15 cellular contexts compared by ENCODE assay signal in the genomic region with DNA sequence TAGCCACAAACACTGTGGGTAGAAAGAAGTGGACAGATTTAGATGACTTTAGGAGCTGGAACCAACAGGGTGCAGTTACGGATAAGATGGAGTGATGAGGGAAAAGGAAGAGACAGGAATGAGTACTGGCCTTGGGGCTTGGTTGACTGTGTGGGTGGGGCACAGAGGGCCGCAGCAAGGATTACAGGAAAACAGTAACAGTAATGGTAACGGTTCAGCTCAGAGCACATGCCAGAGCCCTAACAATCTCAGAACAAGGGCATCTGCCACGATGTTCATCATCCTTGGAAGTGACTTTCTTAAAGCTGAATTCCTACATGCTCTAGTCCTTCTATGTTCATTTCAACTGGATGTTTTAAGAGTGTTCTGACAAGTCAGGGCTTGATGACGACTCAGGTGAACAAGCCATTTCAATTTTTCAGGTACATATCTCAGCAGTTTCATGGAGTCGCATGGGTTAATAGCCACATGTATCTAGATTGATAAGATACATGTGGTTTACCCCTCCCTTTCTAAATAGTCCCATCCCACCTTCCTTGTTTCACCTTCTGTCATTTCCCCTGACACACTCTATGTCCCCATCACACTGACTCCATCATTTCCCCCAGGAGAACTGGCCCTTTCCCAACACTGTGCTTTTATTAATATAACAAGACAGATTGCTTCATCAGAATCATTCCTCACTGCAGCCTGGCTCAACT.
DNase-seq lines count a peak whose midpoint lies in the region; ATAC-seq and TF ChIP-seq lines count a peak whose summit lies in the region.
"Had no signal": no experiment of that assay in that cellular context is flagged by ENCODE, and none has a peak within 500 bp of the region (broad histone marks: within the 10 kb centered on the region; RNA-seq: fewer than 3 reads in every experiment).

No MANE protein-coding gene starts in this region.

- DNase-seq in CD4-positive, alpha-beta T cell, result no peak
- DNase-seq in H9 (no peak), cerebellar cortex (ENCODE audit: low spot score) (peak; percentile 73), naive B cell (no peak), NCI-H1436 treated with DMSO at 0.1 percent for 48 hours (lab: John Stamatoyannopoulos, UW) (no peak), left colon (no peak), cerebellar nuclear complex (lab: John Stamatoyannopoulos, UW) (no peak)
- no peak for DNase-seq in effector memory CD8-positive, alpha-beta T cell
- DNase-seq: activated T-cell treated with anti-CD3 and anti-CD28 coated beads, Interleukin-2, amount 50 U/mL, for 4 hours; DMS79 treated with DMSO at 0.1 percent for 48 hours; kidney; NCI-H1930; NCI-H69; thyroid gland had no signal

- H3K9me3 Mint-ChIP-seq in CD4-positive, alpha-beta T cell, result no peaks in the 10 kb centered on the region
- H3K9me3 Mint-ChIP-seq in H9 (no peaks in the 10 kb centered on the region), naive B cell (no peaks in the 10 kb centered on the region)
- H3K9me3 Mint-ChIP-seq in effector memory CD8-positive, alpha-beta T cell, result no peaks in the 10 kb centered on the region
- H3K9me3 Mint-ChIP-seq: activated T-cell treated with anti-CD3 and anti-CD28 coated beads, Interleukin-2, amount 50 U/mL, for 4 hours had no signal

- H3K4ac ChIP-seq in H9 (ENCODE audit: low read depth, low read length), result no peak overlapping the region

- H3T11ph ChIP-seq in H9 (ENCODE audit: low read length), result no peak overlapping the region

- no peaks in the 10 kb centered on the region for H4K20me1 ChIP-seq in H9 (ENCODE audit: control insufficient read depth, insufficient read depth, insufficient read length)
- H4K20me1 ChIP-seq: BLaER1 treated with 17β-estradiol and CSF1 and Interleukin-3, amounts not matched to agents 10 nM and 100 nM had no signal

- no peak overlapping the region for H4K8ac ChIP-seq in H9 (replicated peaks; ENCODE audit: insufficient read length, low read depth, low read length)

- no peaks in the 10 kb centered on the region for H3K79me1 ChIP-seq in H9 (ENCODE audit: insufficient read depth, low read depth, low read length, poor library complexity, severe bottlenecking)

- H3K4me2 ChIP-seq in H9 (ENCODE audit: insufficient read depth, insufficient read length, low read length), result no peak overlapping the region
- H3K4me2 ChIP-seq: BLaER1 treated with 17β-estradiol and CSF1 and Interleukin-3, amounts not matched to agents 10 nM and 100 nM had no signal

- H3K56ac ChIP-seq in H9 (ENCODE audit: insufficient read length, low read depth, low read length), result no peak overlapping the region

- H3K14ac ChIP-seq in H9 (ENCODE audit: insufficient read depth, low read length), result no peak overlapping the region

- H3K27ac Mint-ChIP-seq in CD4-positive, alpha-beta T cell, result peak overlapping the region; percentile 5
- H3K27ac Mint-ChIP-seq in H9, result peak overlapping the region; percentile 1 to 9 (median 5); a peak in 1 of 7 replicates
- peak overlapping the region in 4 of 6 donors; percentile 7 to 85 (median 66) for H3K27ac Mint-ChIP-seq in naive B cell
- peak overlapping the region in 1 of 2 donors; percentile 77 for H3K27ac Mint-ChIP-seq in effector memory CD8-positive, alpha-beta T cell

- no peaks in the 10 kb centered on the region for H3K27me3 ChIP-seq in CD4-positive, alpha-beta T cell (ENCODE audit: control insufficient read depth, insufficient read depth, low read length)
- no peaks in the 10 kb centered on the region for H3K27me3 ChIP-seq in H9 (ENCODE audit: insufficient read depth, low read length)
- H3K27me3 ChIP-seq: BLaER1 treated with 17β-estradiol and CSF1 and Interleukin-3, amounts not matched to agents 10 nM and 100 nM; thyroid gland had no signal

- no peaks in the 10 kb centered on the region for H3K4me1 ChIP-seq in H9 (ENCODE audit: insufficient read depth, low read length)
- H3K4me1 ChIP-seq: BLaER1 treated with 17β-estradiol and CSF1 and Interleukin-3, amounts not matched to agents 10 nM and 100 nM had no signal

- H3K9me3 ChIP-seq in CD4-positive, alpha-beta T cell (ENCODE audit: control insufficient read depth, low read length), result no peaks in the 10 kb centered on the region
- no peaks in the 10 kb centered on the region for H3K9me3 ChIP-seq in H9 (ENCODE audit: control insufficient read depth, low read depth, low read length)
- H3K9me3 ChIP-seq: BLaER1 treated with 17β-estradiol and CSF1 and Interleukin-3, amounts not matched to agents 10 nM and 100 nM; thyroid gland had no signal

- POLR2A ChIA-PET in CD4-positive, alpha-beta T cell (lab: Charles Lee), result no interaction called here

- H3K9ac ChIP-seq in H9 (ENCODE audit: extremely low read depth, insufficient read length, low read length), result no peak overlapping the region
- H3K9ac ChIP-seq: BLaER1 treated with 17β-estradiol and CSF1 and Interleukin-3, amounts not matched to agents 10 nM and 100 nM had no signal

- H4K5ac ChIP-seq in H9 (ENCODE audit: insufficient read length, low read depth, low read length), result no peak overlapping the region

- H3K18ac ChIP-seq in H9 (ENCODE audit: insufficient read length, low read depth, low read length), result no peak overlapping the region

- CTCF ChIA-PET in CD4-positive, alpha-beta T cell (lab: Charles Lee), result no interaction called here

- no peak overlapping the region for H2BK20ac ChIP-seq in H9 (ENCODE audit: low read depth, low read length, poor library complexity, severe bottlenecking)

- no peak for ATAC-seq in CD4-positive, alpha-beta T cell (ENCODE audit: poor library complexity)
- ATAC-seq in naive B cell (ENCODE audit: low read depth in 2 of 2), result no peak
- ATAC-seq in left colon, result no peak
- no peak for ATAC-seq in effector memory CD8-positive, alpha-beta T cell (replicated peaks)
- ATAC-seq: activated T-cell treated with anti-CD3 and anti-CD28 coated beads, Interleukin-2, amount 50 U/mL, for 4 hours had no signal

- H2BK5ac ChIP-seq in H9 (ENCODE audit: insufficient read length, low read length), result no peak overlapping the region

- no peak overlapping the region for H2AFZ ChIP-seq in H9 (ENCODE audit: low read length)

- H3K23ac ChIP-seq in H9 (ENCODE audit: insufficient read length, low read depth, low read length), result no peak overlapping the region

- H2AK5ac ChIP-seq in H9 (ENCODE audit: insufficient read length, low read length), result no peak overlapping the region

- H3K27me3 Mint-ChIP-seq in CD4-positive, alpha-beta T cell, result no peaks in the 10 kb centered on the region
- no peaks in the 10 kb centered on the region for H3K27me3 Mint-ChIP-seq in H9 (ENCODE audit: low read depth)
- H3K27me3 Mint-ChIP-seq in naive B cell, result no peaks in the 10 kb centered on the region
- no peaks in the 10 kb centered on the region for H3K27me3 Mint-ChIP-seq in effector memory CD8-positive, alpha-beta T cell

- no peak overlapping the region for H3K4me3 Mint-ChIP-seq in CD4-positive, alpha-beta T cell
- H3K4me3 Mint-ChIP-seq in H9 (no peak overlapping the region), naive B cell (no peak overlapping the region)
- H3K4me3 Mint-ChIP-seq in effector memory CD8-positive, alpha-beta T cell, result no peak overlapping the region
- H3K4me3 Mint-ChIP-seq: activated T-cell treated with anti-CD3 and anti-CD28 coated beads, Interleukin-2, amount 50 U/mL, for 4 hours had no signal

- H3K79me2 ChIP-seq in H9 (ENCODE audit: insufficient read depth, low read length), result no peaks in the 10 kb centered on the region

- H3K27ac ChIP-seq in CD4-positive, alpha-beta T cell (ENCODE audit: low read depth, low read length), result no peak overlapping the region
- H3K27ac ChIP-seq in H9 (ENCODE audit: insufficient read length, low read depth, low read length), result no peak overlapping the region
- H3K27ac ChIP-seq: BLaER1 treated with 17β-estradiol and CSF1 and Interleukin-3, amounts not matched to agents 10 nM and 100 nM; thyroid gland had no signal

- peaks cover 8% of the 10 kb centered on the region for H3K4me1 Mint-ChIP-seq in CD4-positive, alpha-beta T cell (ENCODE audit: low read depth)
- no peaks in the 10 kb centered on the region for H3K4me1 Mint-ChIP-seq in H9
- H3K4me1 Mint-ChIP-seq in naive B cell, result peaks cover 2 to 8% (median 7%) of the 10 kb centered on the region in 3 donors
- H3K4me1 Mint-ChIP-seq in effector memory CD8-positive, alpha-beta T cell (ENCODE audit: low read depth in 2 of 2), result peaks cover 5 to 17% of the 10 kb centered on the region in 2 donors

- no peak overlapping the region for H4K91ac ChIP-seq in H9 (ENCODE audit: insufficient read length, low read depth, low read length)

- no CpG with 5 or more reads among the region's 6 CpGs for WGBS in H9 (ENCODE audit: extremely low coverage, insufficient read length, low lambda C conversion rate)

- H2BK15ac ChIP-seq in H9 (ENCODE audit: low read depth, low read length), result no peak overlapping the region

- H3K23me2 ChIP-seq in H9 (ENCODE audit: insufficient read length, low read depth, low read length, poor library complexity, severe bottlenecking), result no peaks in the 10 kb centered on the region

- no peak overlapping the region for H2BK120ac ChIP-seq in H9 (ENCODE audit: low read depth, low read length, poor library complexity, severe bottlenecking)

- intact Hi-C loops in CD4-positive, alpha-beta T cell (cut with DNase I, micrococcal nuclease), result no loop called here
- intact Hi-C loops in left colon (cut with DNase I, micrococcal nuclease), result no loop called here

- no peak for TF ChIP-seq CTCF in CD4-positive, alpha-beta T cell (IDR thresholded peaks at IDR 0.05)
- no peak for TF ChIP-seq CTCF in H9 (conservative IDR thresholded peaks at IDR 0.05)

- peaks cover 92% of the 10 kb centered on the region for H3K36me3 Mint-ChIP-seq in CD4-positive, alpha-beta T cell (ENCODE audit: low read depth)
- H3K36me3 Mint-ChIP-seq in H9 (ENCODE audit: insufficient read depth in 1 of 3, low read depth in 3 of 3), result peaks cover 8 to 78% (median 65%) of the 10 kb centered on the region in 3 experiments; a peak in 6 of 7 replicates
- peaks cover 56 to 63% of the 10 kb centered on the region in 2 donors for H3K36me3 Mint-ChIP-seq in naive B cell
- peaks cover 59% of the 10 kb centered on the region for H3K36me3 Mint-ChIP-seq in effector memory CD8-positive, alpha-beta T cell (ENCODE audit: insufficient read depth)

- no peak overlapping the region for H2BK12ac ChIP-seq in H9 (ENCODE audit: insufficient read length, low read depth, low read length)
